In the genomic region with DNA sequence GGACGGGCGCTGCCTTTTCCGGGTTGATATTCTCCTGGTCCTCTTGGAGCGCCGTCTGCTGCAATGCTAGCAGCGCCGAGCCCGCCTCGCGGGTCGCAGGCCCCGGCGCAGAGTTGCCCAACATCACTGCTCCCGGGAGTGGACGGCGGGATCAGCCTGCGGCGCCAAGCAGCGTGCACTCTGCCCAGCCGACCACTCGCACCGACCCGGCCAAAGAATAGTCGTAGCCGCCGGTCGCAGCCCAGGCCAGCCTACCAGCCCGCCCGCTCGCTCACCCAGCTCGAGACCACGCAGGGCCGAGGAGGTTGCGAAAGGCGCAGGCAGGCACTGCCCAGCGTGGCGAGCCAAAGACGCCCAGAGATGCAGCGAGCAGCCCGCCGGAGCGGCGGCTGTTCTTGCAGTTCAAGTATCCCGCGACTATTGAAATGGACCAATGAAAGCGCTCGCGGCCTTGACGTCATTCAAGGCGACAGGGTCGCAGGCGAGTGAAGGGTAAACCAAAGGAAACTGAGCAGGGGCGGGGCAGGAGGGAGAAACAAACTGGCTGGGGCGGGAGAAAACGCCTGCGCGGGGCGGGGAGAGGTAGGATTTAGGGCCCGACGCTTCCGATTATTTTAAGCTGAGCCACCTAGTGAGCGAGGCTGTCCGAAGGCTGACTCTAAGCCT, we compare ENCODE assay signal across 8 cellular contexts. TPM values are rescaled to one million over a fixed set of nuclear protein-coding genes. Genes with fewer than 3 reads are reported as not detected.
DNase-seq lines count a peak whose midpoint lies in the region; ATAC-seq and TF ChIP-seq lines count a peak whose summit lies in the region.

Gene CCNA2 (minus strand): TSS at position 379 of the 666 bp plus-strand sequence. CDS start 255 bp downstream, at position 124.

- peaks cover 16% of the 10 kb centered on the region for H3K4me1 Mint-ChIP-seq in activated naive CD4-positive, alpha-beta T cell treated with anti-CD3 and anti-CD28 coated beads, Interleukin-2, amount 50 U/mL, for 24 hours

- 0% methylated on average over 18 to 61 of the region's 63 CpGs for WGBS in testis, 2 donors

- H3K9me3 ChIP-seq in testis = no peaks in the 10 kb centered on the region

- H3K27me3 ChIP-seq in GM06990 (replicated peaks; ENCODE audit: control insufficient read depth, insufficient read depth, low read length) (no peaks in the 10 kb centered on the region), testis (no peaks in the 10 kb centered on the region)

- H3K36me3 ChIP-seq in GM06990 (ENCODE audit: control insufficient read depth, insufficient read depth, low read length) = no peaks in the 10 kb centered on the region; the same call in none of the 2 replicates
- H3K36me3 ChIP-seq in testis (ENCODE audit: low read depth, missing control alignments) = no peaks in the 10 kb centered on the region

- H3K4me3 Mint-ChIP-seq in activated naive CD4-positive, alpha-beta T cell treated with anti-CD3 and anti-CD28 coated beads, Interleukin-2, amount 50 U/mL, for 24 hours = peak within 1 kb of the TSS; percentile 88

- peak; percentile 94 for ATAC-seq in HG02588 (IDR thresholded peaks at IDR 0.05; ENCODE audit: unreplicated experiment)
- ATAC-seq in SK-N-SH treated with all-trans-retinoic acid at 6 μM for 48 hours = peak; percentile 88

- H3K9me3 Mint-ChIP-seq in activated naive CD4-positive, alpha-beta T cell treated with anti-CD3 and anti-CD28 coated beads, Interleukin-2, amount 50 U/mL, for 24 hours = no peaks in the 10 kb centered on the region

- H3K27me3 Mint-ChIP-seq in activated naive CD4-positive, alpha-beta T cell treated with anti-CD3 and anti-CD28 coated beads, Interleukin-2, amount 50 U/mL, for 24 hours = no peaks in the 10 kb centered on the region

- H3K4me3 ChIP-seq in GM06990 (replicated peaks; ENCODE audit: low read depth, low read length) (peak within 1 kb of the TSS; percentile 85), testis (peak within 1 kb of the TSS; percentile 61 to 67)

- H3K27ac Mint-ChIP-seq in activated naive CD4-positive, alpha-beta T cell treated with anti-CD3 and anti-CD28 coated beads, Interleukin-2, amount 50 U/mL, for 24 hours = peak within 1 kb of the TSS; percentile 95

- DNase-seq in GM06990 (ENCODE audit: extremely low read depth, insufficient read length) = peak; percentile 89
- peak; percentile 93 for DNase-seq in NCI-H1092 (lab: John Stamatoyannopoulos, UW)
- DNase-seq in glomerular endothelial cell (ENCODE audit: extremely low read depth, low read depth, low spot score) = peak; percentile 78
- peak; percentile 95 for DNase-seq in occipital lobe (lab: John Stamatoyannopoulos, UW)
- peak; percentile 99 for DNase-seq in testis

- peaks cover 4% of the 10 kb centered on the region for H3K4me1 ChIP-seq in testis

- H3K27ac ChIP-seq in testis = peak within 1 kb of the TSS; percentile 14 to 75

- no peak for TF ChIP-seq CTCF in GM06990 (IDR thresholded peaks at IDR 0.05; ENCODE audit: insufficient read depth, low read length, poor library complexity, severe bottlenecking)
- no peak for TF ChIP-seq CTCF in testis (IDR thresholded peaks at IDR 0.05)

- intact Hi-C loops in testis (cut with DNase I; ENCODE audit: low total_unique reads) = no loop called here

- TF ChIP-seq POLR2A in testis (IDR thresholded peaks at IDR 0.05) = no peak

- H3K36me3 Mint-ChIP-seq in activated naive CD4-positive, alpha-beta T cell treated with anti-CD3 and anti-CD28 coated beads, Interleukin-2, amount 50 U/mL, for 24 hours = no peaks in the 10 kb centered on the region

TF ChIP-seq in SK-N-SH treated with all-trans-retinoic acid at 6 μM for 48 hours, 23 proteins besides CTCF, POLR2A, EP300 and RAD21:
- TF ChIP-seq PPARA (CRISPR knock-in tag; IDR thresholded peaks at IDR 0.05; ENCODE audit: borderline replicate concordance) (no peak), ZFP3 (CRISPR knock-in tag; IDR thresholded peaks at IDR 0.05) (no peak), ZNF565 (CRISPR knock-in tag; conservative IDR thresholded peaks at IDR 0.05; ENCODE audit: low read depth) (no peak), SNAI2 (CRISPR knock-in tag; IDR thresholded peaks at IDR 0.05) (no peak), ESRRG (CRISPR knock-in tag; IDR thresholded peaks at IDR 0.05) (no peak)

RNA-seq across cellular contexts. Expression of gene CCNA2, which starts in this region (rescaled TPM):
- total RNA-seq in glomerular endothelial cell (13.8 and 24.0 TPM in 2 replicates), occipital lobe (8.0 TPM), testis (1 to 10 TPM; 6.3 to 8.0 TPM)
- 10.2 TPM for polyA plus RNA-seq in testis (ENCODE audit: insufficient read depth, low read depth, low replicate concordance)

Comparison
In these comparisons a context has a peak if more than half of its experiments do, and no peak if none do; other contexts are left out.
1. Peak in every context shown above with its lines: DNase-seq, ATAC-seq, H3K4me3 ChIP-seq and H3K27ac ChIP-seq.